Comparison of ENCODE assay signal across 1 cellular context in the genomic region with DNA sequence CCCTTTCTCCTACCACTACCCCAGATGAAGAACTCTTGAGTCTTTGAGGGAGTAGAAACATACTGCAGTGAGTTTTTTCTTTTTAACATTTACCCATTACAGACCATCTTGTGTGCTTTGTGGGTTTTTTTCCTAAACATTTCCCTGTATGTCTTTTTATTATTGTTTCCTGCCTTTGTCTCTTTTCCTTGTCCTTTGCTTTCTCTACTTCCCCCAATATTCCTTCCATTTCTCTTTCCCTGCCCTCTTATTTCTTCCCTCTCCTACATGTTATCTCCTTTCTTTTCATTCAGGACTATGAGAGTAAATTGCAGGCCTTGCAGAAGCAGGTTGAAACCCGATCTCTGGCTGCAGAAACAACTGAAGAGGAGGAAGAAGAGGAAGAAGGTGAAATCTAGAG.
TF ChIP-seq lines count a peak whose summit lies in the region.

No MANE protein-coding gene starts in this region.

TF ChIP-seq in WTC11, 78 proteins besides CTCF, POLR2A, EP300 and RAD21 (continued from another document):
- TF ChIP-seq, protein P1, sequence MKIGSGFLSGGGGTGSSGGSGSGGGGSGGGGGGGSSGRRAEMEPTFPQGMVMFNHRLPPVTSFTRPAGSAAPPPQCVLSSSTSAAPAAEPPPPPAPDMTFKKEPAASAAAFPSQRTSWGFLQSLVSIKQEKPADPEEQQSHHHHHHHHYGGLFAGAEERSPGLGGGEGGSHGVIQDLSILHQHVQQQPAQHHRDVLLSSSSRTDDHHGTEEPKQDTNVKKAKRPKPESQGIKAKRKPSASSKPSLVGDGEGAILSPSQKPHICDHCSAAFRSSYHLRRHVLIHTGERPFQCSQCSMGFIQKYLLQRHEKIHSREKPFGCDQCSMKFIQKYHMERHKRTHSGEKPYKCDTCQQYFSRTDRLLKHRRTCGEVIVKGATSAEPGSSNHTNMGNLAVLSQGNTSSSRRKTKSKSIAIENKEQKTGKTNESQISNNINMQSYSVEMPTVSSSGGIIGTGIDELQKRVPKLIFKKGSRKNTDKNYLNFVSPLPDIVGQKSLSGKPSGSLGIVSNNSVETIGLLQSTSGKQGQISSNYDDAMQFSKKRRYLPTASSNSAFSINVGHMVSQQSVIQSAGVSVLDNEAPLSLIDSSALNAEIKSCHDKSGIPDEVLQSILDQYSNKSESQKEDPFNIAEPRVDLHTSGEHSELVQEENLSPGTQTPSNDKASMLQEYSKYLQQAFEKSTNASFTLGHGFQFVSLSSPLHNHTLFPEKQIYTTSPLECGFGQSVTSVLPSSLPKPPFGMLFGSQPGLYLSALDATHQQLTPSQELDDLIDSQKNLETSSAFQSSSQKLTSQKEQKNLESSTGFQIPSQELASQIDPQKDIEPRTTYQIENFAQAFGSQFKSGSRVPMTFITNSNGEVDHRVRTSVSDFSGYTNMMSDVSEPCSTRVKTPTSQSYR (CRISPR knock-in tag; IDR thresholded peaks at IDR 0.05), result no peak
- TF ChIP-seq SOX15 (CRISPR knock-in tag; IDR thresholded peaks at IDR 0.05), result no peak
- no peak for TF ChIP-seq ZNF138 (CRISPR knock-in tag; conservative IDR thresholded peaks at IDR 0.05)
- TF ChIP-seq, protein P2, sequence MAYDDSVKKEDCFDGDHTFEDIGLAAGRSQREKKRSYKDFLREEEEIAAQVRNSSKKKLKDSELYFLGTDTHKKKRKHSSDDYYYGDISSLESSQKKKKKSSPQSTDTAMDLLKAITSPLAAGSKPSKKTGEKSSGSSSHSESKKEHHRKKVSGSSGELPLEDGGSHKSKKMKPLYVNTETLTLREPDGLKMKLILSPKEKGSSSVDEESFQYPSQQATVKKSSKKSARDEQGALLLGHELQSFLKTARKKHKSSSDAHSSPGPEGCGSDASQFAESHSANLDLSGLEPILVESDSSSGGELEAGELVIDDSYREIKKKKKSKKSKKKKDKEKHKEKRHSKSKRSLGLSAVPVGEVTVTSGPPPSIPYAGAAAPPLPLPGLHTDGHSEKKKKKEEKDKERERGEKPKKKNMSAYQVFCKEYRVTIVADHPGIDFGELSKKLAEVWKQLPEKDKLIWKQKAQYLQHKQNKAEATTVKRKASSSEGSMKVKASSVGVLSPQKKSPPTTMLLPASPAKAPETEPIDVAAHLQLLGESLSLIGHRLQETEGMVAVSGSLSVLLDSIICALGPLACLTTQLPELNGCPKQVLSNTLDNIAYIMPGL (CRISPR knock-in tag; IDR thresholded peaks at IDR 0.05), result no peak
